In genomic region chr10:88828310-88828709, GRCh38 we compare ENCODE assay signal across 26 cellular contexts. TPM values are rescaled to one million over a fixed set of nuclear protein-coding genes. Genes with fewer than 3 reads are reported as not detected.
"Had no signal": no experiment of that assay in that cellular context is flagged by ENCODE, and none has a peak within 500 bp of the region (broad histone marks: within the 10 kb centered on the region; RNA-seq: fewer than 3 reads in every experiment).

No MANE protein-coding gene starts in this region.

- H3K27me3 Mint-ChIP-seq: activated naive CD4-positive, alpha-beta T cell treated with anti-CD3 and anti-CD28 coated beads, Interleukin-2, amount 50 U/mL, for 24 hours; dendritic cell treated with granulocyte-macrophage colony-stimulating factor and Interleukin-4, amounts not matched to agents 40 ng/mL and 50 ng/mL, for 4 days; stimulated activated naive CD8-positive, alpha-beta T cell treated with anti-CD3 and anti-CD28 coated beads, Interleukin-15, amount 100 ng/mL, for 72 hours; T-cell had no signal

- H3K27me3 ChIP-seq: left lung, suprapubic skin, vagina had no signal

- H3K36me3 ChIP-seq: suprapubic skin, vagina had no signal

- H3K9me3 ChIP-seq: left lung, suprapubic skin, vagina had no signal

- ATAC-seq: left lung, T-cell, WTC11 had no signal

- H3K4me3 ChIP-seq: left lung, suprapubic skin, vagina had no signal

- H3K27ac Mint-ChIP-seq: dendritic cell treated with granulocyte-macrophage colony-stimulating factor and Interleukin-4, amounts not matched to agents 40 ng/mL and 50 ng/mL, for 4 days; nephron progenitor cell; WTC11 had no signal

- H3K4me1 Mint-ChIP-seq: nephron progenitor cell, WTC11 had no signal

- H3K4me3 Mint-ChIP-seq: activated naive CD4-positive, alpha-beta T cell treated with anti-CD3 and anti-CD28 coated beads, Interleukin-2, amount 50 U/mL, for 24 hours; activated T-cell treated with anti-CD3 and anti-CD28 coated beads, Interleukin-2, amount 50 U/mL, for 4 hours; dendritic cell treated with granulocyte-macrophage colony-stimulating factor and Interleukin-4, amounts not matched to agents 40 ng/mL and 50 ng/mL, for 4 days; nephron progenitor cell; T-cell; WTC11 had no signal

- H3K27ac ChIP-seq: left lung, suprapubic skin, vagina had no signal

- H3K36me3 Mint-ChIP-seq: T-cell, WTC11 had no signal

- H3K4me1 ChIP-seq: vagina had no signal

- H3K9me3 Mint-ChIP-seq: dendritic cell treated with granulocyte-macrophage colony-stimulating factor and Interleukin-4, amounts not matched to agents 40 ng/mL and 50 ng/mL, for 4 days; nephron progenitor cell; WTC11 had no signal

- DNase-seq: activated CD4-positive, alpha-beta T cell treated with anti-CD3 and anti-CD28 coated beads for 4 hours; activated CD8-positive, alpha-beta memory T cell treated with anti-CD3 and anti-CD28 coated beads, Interleukin-2, amount 50 U/mL, for 4 hours; activated effector memory CD4-positive, alpha-beta T cell treated with anti-CD3 and anti-CD28 coated beads, Interleukin-2, amount 50 U/mL, for 16 hours; activated T-cell treated with anti-CD3 and anti-CD28 coated beads, Interleukin-2, amount 50 U/mL, for 4 hours; effector CD8-positive, alpha-beta T cell; foreskin melanocyte; glutamatergic neuron; hippocampal formation; islet precursor cell; left lung; mammary epithelial cell; nephron progenitor cell; occipital lobe; retina; stimulated activated CD4-positive, alpha-beta T cell treated with anti-CD3 and anti-CD28 coated beads, Interleukin-2, amount 100 ng/mL, for 24 hours; stimulated activated naive CD8-positive, alpha-beta T cell treated with anti-CD3 and anti-CD28 coated beads, Interleukin-15, amount 100 ng/mL, for 72 hours; T-cell; trophoblast cell had no signal

RNA-seq across cellular contexts. Expression of gene ANKRD22, which starts 23.3 kb away (rescaled TPM):
- total RNA-seq: chondrocyte, T-cell, WTC11 had no signal

RNA-seq across cellular contexts. Expression of gene LIPM, which starts 25.8 kb away (rescaled TPM):
- total RNA-seq: activated T-cell treated with anti-CD3 and anti-CD28 coated beads, Interleukin-2, amount 50 U/mL, for 4 hours; chondrocyte; left lung; mammary epithelial cell; myocyte; occipital lobe; posterior vena cava; T-cell; vagina; WTC11 had no signal
